ENCODE assay signal across 20 cellular contexts in the genomic region with DNA sequence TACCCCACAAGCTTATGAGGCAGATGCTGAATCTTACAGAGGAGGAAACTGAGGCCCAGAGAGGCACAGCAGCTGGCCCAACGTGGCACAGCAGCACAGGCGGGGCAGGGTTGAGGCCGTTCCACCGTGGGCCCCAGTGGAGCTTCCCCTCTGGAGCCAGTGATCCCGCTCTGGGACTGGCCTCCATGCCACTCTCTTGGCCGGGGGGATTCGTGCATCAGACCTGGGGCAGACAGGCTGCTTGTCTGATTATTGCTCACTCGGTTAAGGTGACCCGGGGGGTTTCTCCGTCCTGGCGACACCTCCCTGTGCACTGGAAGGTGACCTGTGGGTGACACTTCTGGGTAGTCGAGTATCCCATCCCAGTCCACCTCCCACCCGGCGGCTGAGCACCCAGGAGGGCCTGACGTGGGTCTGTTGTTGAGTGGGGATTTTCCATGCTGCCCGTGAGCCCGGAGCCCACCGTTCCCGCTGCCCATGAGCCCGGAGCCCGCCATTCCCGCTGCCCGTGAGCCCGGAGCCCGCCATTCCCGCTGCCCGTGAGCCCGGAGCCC. TPM values are rescaled to one million over a fixed set of nuclear protein-coding genes. Genes with fewer than 3 reads are reported as not detected.
DNase-seq lines count a peak whose midpoint lies in the region; ATAC-seq and TF ChIP-seq lines count a peak whose summit lies in the region.
"Had no signal": no experiment of that assay in that cellular context is flagged by ENCODE, and none has a peak within 500 bp of the region (broad histone marks: within the 10 kb centered on the region; RNA-seq: fewer than 3 reads in every experiment).

No MANE protein-coding gene starts in this region.

- intact Hi-C loops in natural killer cell (cut with micrococcal nuclease), result no loop called here

- no peaks in the 10 kb centered on the region for H3K36me3 Mint-ChIP-seq in natural killer cell treated with Interleukin-12 subunit alpha and Interleukin-12 subunit beta and Interleukin-15 and Interleukin-18, amount 100 ng/mL, for 72 hours
- H3K36me3 Mint-ChIP-seq in natural killer cell, result no peaks in the 10 kb centered on the region
- no peaks in the 10 kb centered on the region for H3K36me3 Mint-ChIP-seq in chondrocyte (ENCODE audit: low read depth)
- H3K36me3 Mint-ChIP-seq in memory B cell, result peaks cover under 1% of the 10 kb centered on the region
- H3K36me3 Mint-ChIP-seq: CD8-positive, alpha-beta memory T cell; IgD-negative memory B cell had no signal

- TF ChIP-seq CTCF in natural killer cell (IDR thresholded peaks at IDR 0.05) (no peak), chondrocyte (IDR thresholded peaks at IDR 0.05) (no peak)

- ATAC-seq in natural killer cell treated with Interleukin-12 subunit alpha and Interleukin-12 subunit beta and Interleukin-15 and Interleukin-18, amount 100 ng/mL, for 72 hours, result no peak
- ATAC-seq in natural killer cell (no peak), memory B cell (ENCODE audit: low read depth) (no peak)
- ATAC-seq: Panc1 had no signal

- H3K4me1 Mint-ChIP-seq in natural killer cell treated with Interleukin-12 subunit alpha and Interleukin-12 subunit beta and Interleukin-15 and Interleukin-18, amount 100 ng/mL, for 72 hours (ENCODE audit: low read depth in 2 of 2), result no peaks in the 10 kb centered on the region
- peaks cover 0 to 1% of the 10 kb centered on the region in 2 donors for H3K4me1 Mint-ChIP-seq in natural killer cell
- no peaks in the 10 kb centered on the region for H3K4me1 Mint-ChIP-seq in chondrocyte (ENCODE audit: low read depth)
- H3K4me1 Mint-ChIP-seq in memory B cell, result peaks cover 6% of the 10 kb centered on the region

- DNase-seq in natural killer cell treated with Interleukin-12 subunit alpha and Interleukin-12 subunit beta and Interleukin-15 and Interleukin-18, amount 100 ng/mL, for 72 hours (ENCODE audit: low spot score), result peak; percentile 61
- DNase-seq in natural killer cell (no peak), chondrocyte (ENCODE audit: low spot score) (peak; percentile 84), memory B cell (ENCODE audit: low spot score in 2 of 2) (no peak), Ammon's horn (ENCODE audit: low spot score) (no peak), H4 (ENCODE audit: low spot score) (no peak)
- DNase-seq in activated T-cell treated with anti-CD3 and anti-CD28 coated beads, Interleukin-2, amount 50 U/mL, for 1 hour, result no peak
- DNase-seq: Calu3, DMS153, GM23248, HCEC 1CT, MV-4-11, NCI-H1105 treated with DMSO at 0.1 percent for 48 hours, NCI-H2029 treated with DMSO at 0.1 percent for 48 hours, NCI-H226, NCI-H510A treated with DMSO at 0.1 percent for 48 hours, NCI-H748 treated with DMSO at 0.1 percent for 48 hours had no signal

- H3K27me3 Mint-ChIP-seq in natural killer cell treated with Interleukin-12 subunit alpha and Interleukin-12 subunit beta and Interleukin-15 and Interleukin-18, amount 100 ng/mL, for 72 hours, result peaks cover 0 to 10% of the 10 kb centered on the region in 2 donors
- H3K27me3 Mint-ChIP-seq in natural killer cell (ENCODE audit: low read depth in 2 of 2) (peaks cover 0 to 3% of the 10 kb centered on the region in 2 donors), chondrocyte (ENCODE audit: low read depth) (peaks cover 49% of the 10 kb centered on the region), memory B cell (peaks cover 14% of the 10 kb centered on the region)

- no peak overlapping the region for H3K27ac Mint-ChIP-seq in natural killer cell treated with Interleukin-12 subunit alpha and Interleukin-12 subunit beta and Interleukin-15 and Interleukin-18, amount 100 ng/mL, for 72 hours
- no peak overlapping the region for H3K27ac Mint-ChIP-seq in natural killer cell
- H3K27ac Mint-ChIP-seq in chondrocyte (ENCODE audit: unreplicated experiment), result no peak overlapping the region
- H3K27ac Mint-ChIP-seq in memory B cell, result peak overlapping the region; percentile 62
- H3K27ac Mint-ChIP-seq: IgD-negative memory B cell had no signal

- no peaks in the 10 kb centered on the region for H3K9me3 Mint-ChIP-seq in natural killer cell treated with Interleukin-12 subunit alpha and Interleukin-12 subunit beta and Interleukin-15 and Interleukin-18, amount 100 ng/mL, for 72 hours
- peaks cover under 1 to 1% of the 10 kb centered on the region in 2 donors for H3K9me3 Mint-ChIP-seq in natural killer cell
- H3K9me3 Mint-ChIP-seq in chondrocyte (ENCODE audit: low read depth), result no peaks in the 10 kb centered on the region
- H3K9me3 Mint-ChIP-seq in memory B cell, result peaks cover under 1% of the 10 kb centered on the region
- H3K9me3 Mint-ChIP-seq: CD8-positive, alpha-beta memory T cell had no signal

- H3K4me3 Mint-ChIP-seq in natural killer cell treated with Interleukin-12 subunit alpha and Interleukin-12 subunit beta and Interleukin-15 and Interleukin-18, amount 100 ng/mL, for 72 hours, result no peak overlapping the region
- H3K4me3 Mint-ChIP-seq in natural killer cell (no peak overlapping the region), chondrocyte (ENCODE audit: unreplicated experiment) (no peak overlapping the region), memory B cell (no peak overlapping the region)

RNA-seq across cellular contexts. Expression of a gene that starts 27.8 kb away (rescaled TPM):
- total RNA-seq in natural killer cell treated with Interleukin-12 subunit alpha and Interleukin-12 subunit beta and Interleukin-15 and Interleukin-18, amount 100 ng/mL, for 72 hours, result 10 to 100 TPM; 28.0 to 48.2 TPM
- total RNA-seq in natural killer cell (10 to 100 TPM; 21.0 to 30.2 (median 21.7) TPM), chondrocyte (14.4 to 16.0 TPM (median 14.7 TPM) in 3 replicates)
- total RNA-seq in H4 (2014; rRNA removed; shearing (Covaris generic)), result 10.5 and 13.4 TPM in 2 replicates

RNA-seq across cellular contexts. Expression of a gene that starts 27.9 kb away (rescaled TPM):
- 10 to 100 TPM; 29.5 to 83.7 TPM for total RNA-seq in natural killer cell treated with Interleukin-12 subunit alpha and Interleukin-12 subunit beta and Interleukin-15 and Interleukin-18, amount 100 ng/mL, for 72 hours
- 10 to 100 TPM; 39.5 to 55.9 (median 54.2) TPM for total RNA-seq in natural killer cell
- total RNA-seq in chondrocyte, result 7.9 to 10.1 TPM (median 9.6 TPM) in 3 replicates
- total RNA-seq in H4 (2014; rRNA removed; shearing (Covaris generic)), result 3.9 and 4.2 TPM in 2 replicates

Comparison
In these comparisons a context has a peak if more than half of its experiments do, and no peak if none do; other contexts are left out.
1. DNase-seq: peak in natural killer cell treated with Interleukin-12 subunit alpha and Interleukin-12 subunit beta and Interleukin-15 and Interleukin-18, amount 100 ng/mL, for 72 hours (single experiment) and chondrocyte (single experiment); none in natural killer cell (single experiment), memory B cell (0 of 2), Ammon's horn (single experiment), H4 (single experiment) and activated T-cell treated with anti-CD3 and anti-CD28 coated beads, Interleukin-2, amount 50 U/mL, for 1 hour (single experiment).